ENCODE assay signal across 1 cellular context in the genomic region with DNA sequence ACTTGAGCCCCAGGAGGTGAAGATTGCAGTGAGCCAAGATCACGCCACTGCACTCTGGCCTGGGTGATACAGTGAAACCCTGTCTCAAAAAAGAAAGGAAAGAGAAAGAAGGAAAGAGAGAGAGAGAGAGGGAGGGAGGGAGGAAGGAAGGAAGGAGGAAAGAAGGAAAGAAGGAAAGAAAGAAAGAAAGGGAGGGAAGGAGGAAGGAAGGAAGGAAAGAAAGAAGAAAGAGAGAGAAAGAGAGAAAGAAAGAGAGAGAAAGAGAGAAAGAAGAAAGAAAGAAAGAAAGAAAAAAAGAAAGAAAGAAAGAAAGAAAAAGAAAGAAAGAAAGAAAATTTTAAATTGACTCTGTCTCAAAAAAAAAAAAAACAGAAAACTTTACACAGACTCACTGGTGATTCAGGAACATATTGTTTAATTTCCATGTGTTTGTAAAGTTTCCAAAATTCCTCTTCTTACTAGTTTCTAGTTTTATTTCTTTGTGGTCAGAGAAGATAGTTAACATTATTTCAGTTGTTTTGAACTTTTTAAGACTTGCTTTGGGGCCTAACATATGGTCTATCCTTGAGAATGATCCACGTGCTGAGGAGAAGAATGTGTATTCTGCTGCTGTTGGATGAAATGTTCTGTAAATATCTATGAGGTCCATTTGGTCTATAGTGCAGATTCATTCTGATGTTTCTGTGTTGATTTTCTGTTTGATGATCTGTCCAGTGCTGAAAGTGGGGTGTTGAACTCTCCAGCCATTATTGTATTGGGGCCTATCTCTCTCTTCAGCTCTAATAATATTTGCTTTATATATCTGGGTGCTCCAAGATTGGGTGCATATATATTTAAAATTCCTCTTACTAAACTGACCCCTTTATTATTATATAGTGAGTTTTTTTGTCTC.
TF ChIP-seq lines count a peak whose summit lies in the region.

No MANE protein-coding gene starts in this region.

TF ChIP-seq in SK-N-SH treated with all-trans-retinoic acid at 6 μM for 48 hours, 23 proteins besides CTCF, POLR2A, EP300 and RAD21 (continued from another document):
- TF ChIP-seq, protein P1, sequence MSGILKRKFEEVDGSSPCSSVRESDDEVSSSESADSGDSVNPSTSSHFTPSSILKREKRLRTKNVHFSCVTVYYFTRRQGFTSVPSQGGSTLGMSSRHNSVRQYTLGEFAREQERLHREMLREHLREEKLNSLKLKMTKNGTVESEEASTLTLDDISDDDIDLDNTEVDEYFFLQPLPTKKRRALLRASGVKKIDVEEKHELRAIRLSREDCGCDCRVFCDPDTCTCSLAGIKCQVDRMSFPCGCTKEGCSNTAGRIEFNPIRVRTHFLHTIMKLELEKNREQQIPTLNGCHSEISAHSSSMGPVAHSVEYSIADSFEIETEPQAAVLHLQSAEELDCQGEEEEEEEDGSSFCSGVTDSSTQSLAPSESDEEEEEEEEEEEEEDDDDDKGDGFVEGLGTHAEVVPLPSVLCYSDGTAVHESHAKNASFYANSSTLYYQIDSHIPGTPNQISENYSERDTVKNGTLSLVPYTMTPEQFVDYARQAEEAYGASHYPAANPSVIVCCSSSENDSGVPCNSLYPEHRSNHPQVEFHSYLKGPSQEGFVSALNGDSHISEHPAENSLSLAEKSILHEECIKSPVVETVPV (CRISPR knock-in tag; IDR thresholded peaks at IDR 0.05): no peak
- TF ChIP-seq ISL1 (CRISPR knock-in tag; IDR thresholded peaks at IDR 0.05): no peak
- TF ChIP-seq, protein P2, sequence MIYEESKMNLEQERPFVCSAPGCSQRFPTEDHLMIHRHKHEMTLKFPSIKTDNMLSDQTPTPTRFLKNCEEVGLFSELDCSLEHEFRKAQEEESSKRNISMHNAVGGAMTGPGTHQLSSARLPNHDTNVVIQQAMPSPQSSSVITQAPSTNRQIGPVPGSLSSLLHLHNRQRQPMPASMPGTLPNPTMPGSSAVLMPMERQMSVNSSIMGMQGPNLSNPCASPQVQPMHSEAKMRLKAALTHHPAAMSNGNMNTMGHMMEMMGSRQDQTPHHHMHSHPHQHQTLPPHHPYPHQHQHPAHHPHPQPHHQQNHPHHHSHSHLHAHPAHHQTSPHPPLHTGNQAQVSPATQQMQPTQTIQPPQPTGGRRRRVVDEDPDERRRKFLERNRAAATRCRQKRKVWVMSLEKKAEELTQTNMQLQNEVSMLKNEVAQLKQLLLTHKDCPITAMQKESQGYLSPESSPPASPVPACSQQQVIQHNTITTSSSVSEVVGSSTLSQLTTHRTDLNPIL (CRISPR knock-in tag; IDR thresholded peaks at IDR 0.05; ENCODE audit: low read depth): no peak
- no peak for TF ChIP-seq ZNF8 (CRISPR knock-in tag; IDR thresholded peaks at IDR 0.05)
- TF ChIP-seq RARB (CRISPR knock-in tag; IDR thresholded peaks at IDR 0.05): no peak
